In the genomic region with DNA sequence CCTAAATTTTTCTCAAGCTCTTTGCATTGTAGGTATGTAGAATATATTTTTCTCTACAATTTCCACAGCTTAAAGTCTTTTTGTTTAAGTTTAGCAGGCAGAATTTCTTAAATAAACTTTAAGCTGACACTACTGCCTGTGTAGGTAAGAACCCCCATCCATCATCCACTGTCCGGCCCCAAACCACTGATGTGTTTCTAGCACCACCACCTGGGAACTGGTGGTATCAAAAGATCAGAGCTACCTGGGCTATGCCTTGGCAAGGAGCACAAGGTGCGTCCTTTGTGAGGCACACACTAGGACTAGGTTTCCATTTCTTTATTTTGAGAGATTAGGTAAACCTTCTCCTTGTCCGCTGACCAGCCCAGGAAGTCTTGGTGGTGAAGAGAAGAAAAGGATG, we compare ENCODE assay signal across 11 cellular contexts. TPM values are rescaled to one million over a fixed set of nuclear protein-coding genes. Genes with fewer than 3 reads are reported as not detected.
DNase-seq lines count a peak whose midpoint lies in the region; ATAC-seq and TF ChIP-seq lines count a peak whose summit lies in the region.
"Had no signal": no experiment of that assay in that cellular context is flagged by ENCODE, and none has a peak within 500 bp of the region (broad histone marks: within the 10 kb centered on the region; RNA-seq: fewer than 3 reads in every experiment).

No MANE protein-coding gene starts in this region.

- H3K4me3 ChIP-seq in mucosa of descending colon (no peak overlapping the region), tibial artery (no peak overlapping the region)

- H3K4me1 ChIP-seq in mucosa of descending colon (ENCODE audit: low read depth) = no peaks in the 10 kb centered on the region
- H3K4me1 ChIP-seq in tibial artery = no peaks in the 10 kb centered on the region

- DNase-seq in DMS153 treated with DMSO at 0.1 percent for 48 hours (lab: John Stamatoyannopoulos, UW; ENCODE audit: unreplicated experiment) = peak; percentile 7
- peak; percentile 61 for DNase-seq in HPDE6-E6E7 (ENCODE audit: extremely low spot score)
- DNase-seq in SHP77 (lab: John Stamatoyannopoulos, UW) = peak; percentile 25 to 26
- DNase-seq in islet precursor cell = peak; percentile 57
- no peak for DNase-seq in mucosa of descending colon
- no peak for DNase-seq in Right ventricle myocardium superior
- DNase-seq in activated effector memory CD4-positive, alpha-beta T cell treated with anti-CD3 and anti-CD28 coated beads, Interleukin-2, amount 50 U/mL, for 16 hours = no peak
- DNase-seq in tibial artery = no peak
- DNase-seq: activated CD4-positive, alpha-beta T cell treated with anti-CD3 and anti-CD28 coated beads, Interleukin-2, amount 10 ng/mL, durations not matched to agents 24 days and 14 days; HFFc6 had no signal

- peaks cover 0 to 2% of the 10 kb centered on the region in 2 donors for H3K27me3 ChIP-seq in tibial artery

- H3K9me3 ChIP-seq in mucosa of descending colon = no peaks in the 10 kb centered on the region
- H3K9me3 ChIP-seq in tibial artery = no peaks in the 10 kb centered on the region

- intact Hi-C loops in mucosa of descending colon (cut with DNase I, micrococcal nuclease) (no loop called here), Right ventricle myocardium superior (cut with DNase I) (no loop called here), tibial artery (cut with DNase I; ENCODE audit: low total_unique reads) (no loop called here)

- H3K27ac ChIP-seq in tibial artery = no peak overlapping the region

- TF ChIP-seq CTCF in mucosa of descending colon (IDR thresholded peaks at IDR 0.05) = no peak
- TF ChIP-seq CTCF in tibial artery (IDR thresholded peaks at IDR 0.05) = no peak

- H3K36me3 ChIP-seq in mucosa of descending colon (ENCODE audit: low read depth) = no peaks in the 10 kb centered on the region
- no peaks in the 10 kb centered on the region for H3K36me3 ChIP-seq in tibial artery

- no peak for ATAC-seq in mucosa of descending colon
- ATAC-seq in Right ventricle myocardium superior (ENCODE audit: poor library complexity) = no peak

RNA-seq across cellular contexts. Expression of gene LELP1, which starts 10.5 kb away (rescaled TPM):
- total RNA-seq in mucosa of descending colon (not detected), Right ventricle myocardium superior (not detected)
- total RNA-seq: activated CD4-positive, alpha-beta T cell treated with anti-CD3 and anti-CD28 coated beads, Interleukin-2, amount 10 ng/mL, durations not matched to agents 24 days and 14 days; HFFc6; urinary bladder had no signal

RNA-seq across cellular contexts. Expression of gene PRR9, which starts 24.7 kb away (rescaled TPM):
- total RNA-seq in mucosa of descending colon = not detected
- not detected for total RNA-seq in Right ventricle myocardium superior
- total RNA-seq: activated CD4-positive, alpha-beta T cell treated with anti-CD3 and anti-CD28 coated beads, Interleukin-2, amount 10 ng/mL, durations not matched to agents 24 days and 14 days; HFFc6; urinary bladder had no signal

RNA-seq across cellular contexts. Expression of gene SPRR2G, which starts 42.0 kb away (rescaled TPM):
- total RNA-seq in mucosa of descending colon (not detected), Right ventricle myocardium superior (not detected)
- total RNA-seq: activated CD4-positive, alpha-beta T cell treated with anti-CD3 and anti-CD28 coated beads, Interleukin-2, amount 10 ng/mL, durations not matched to agents 24 days and 14 days; HFFc6; urinary bladder had no signal

Comparison
In these comparisons a context has a peak if more than half of its experiments do, and no peak if none do; other contexts are left out.
1. DNase-seq: peak in DMS153 treated with DMSO at 0.1 percent for 48 hours (single experiment), HPDE6-E6E7 (single experiment), SHP77 (2 of 2) and islet precursor cell (single experiment); none in mucosa of descending colon (0 of 3), Right ventricle myocardium superior (single experiment), activated effector memory CD4-positive, alpha-beta T cell treated with anti-CD3 and anti-CD28 coated beads, Interleukin-2, amount 50 U/mL, for 16 hours (single experiment) and tibial artery (0 of 2).